Comparison of ENCODE assay signal across 10 cellular contexts in the genomic region with DNA sequence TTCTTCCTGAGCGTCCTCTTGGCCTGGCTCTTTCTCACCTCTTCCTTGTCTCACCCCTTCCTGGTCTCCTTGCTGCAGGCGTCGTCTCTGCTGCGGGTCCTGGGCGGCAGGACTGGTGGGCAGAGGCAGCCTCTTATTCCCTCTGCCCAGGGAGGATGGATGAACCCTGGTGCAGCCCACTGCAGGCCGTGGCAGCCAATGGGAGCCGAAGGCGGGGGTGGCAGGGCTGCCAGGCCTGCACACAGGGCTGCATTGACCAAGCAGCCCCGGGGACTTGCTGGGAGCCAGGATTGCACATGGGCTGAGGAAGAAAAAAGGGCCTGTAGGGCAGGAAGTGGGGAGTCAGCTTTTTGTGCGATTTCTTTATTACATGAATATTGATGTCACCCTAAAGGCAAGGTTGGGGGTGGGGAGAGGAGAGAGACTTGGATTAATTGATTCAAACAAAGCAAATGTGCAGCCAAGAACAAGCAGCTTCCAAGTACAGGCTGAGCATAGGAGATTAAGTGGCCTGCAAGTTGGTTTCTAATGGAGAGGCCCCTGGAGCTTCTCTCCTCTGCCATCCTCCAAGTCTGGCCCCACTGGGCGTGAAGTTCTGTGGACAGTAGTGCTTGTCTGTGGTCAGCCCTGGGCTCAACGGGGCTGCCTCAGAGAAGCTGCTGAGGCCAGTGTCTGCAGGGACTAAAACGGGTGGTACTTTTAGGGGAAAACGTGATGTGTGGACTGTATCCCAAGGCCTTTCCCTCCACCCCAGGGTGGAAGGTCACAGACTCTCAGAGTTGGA. TPM values are rescaled to one million over a fixed set of nuclear protein-coding genes. Genes with fewer than 3 reads are reported as not detected.
DNase-seq lines count a peak whose midpoint lies in the region; ATAC-seq lines count a peak whose summit lies in the region.
"Had no signal": no experiment of that assay in that cellular context is flagged by ENCODE, and none has a peak within 500 bp of the region (broad histone marks: within the 10 kb centered on the region; RNA-seq: fewer than 3 reads in every experiment).

A gene (minus strand): TSS at position 108 of the 784 bp plus-strand sequence. CDS start 2,667 bp downstream, outside the sequence.

- intact Hi-C loops in dendritic cell treated with granulocyte-macrophage colony-stimulating factor and Interleukin-4, amounts not matched to agents 40 ng/mL and 50 ng/mL, for 4 days (cut with micrococcal nuclease), result no loop called here

- H4K20me1 ChIP-seq in BLaER1 treated with 17β-estradiol and CSF1 and Interleukin-3, amounts not matched to agents 10 nM and 100 nM, result no peaks in the 10 kb centered on the region

- H3K27ac Mint-ChIP-seq in dendritic cell treated with granulocyte-macrophage colony-stimulating factor and Interleukin-4, amounts not matched to agents 40 ng/mL and 50 ng/mL, for 4 days, result peak within 1 kb of the TSS; percentile 92
- H3K27ac Mint-ChIP-seq in natural killer cell treated with Interleukin-12 subunit alpha and Interleukin-12 subunit beta and Interleukin-15 and Interleukin-18, amount 100 ng/mL, for 72 hours, result peak within 1 kb of the TSS; percentile 80 to 82

- peak within 1 kb of the TSS; percentile 55 for H3K4me3 Mint-ChIP-seq in dendritic cell treated with granulocyte-macrophage colony-stimulating factor and Interleukin-4, amounts not matched to agents 40 ng/mL and 50 ng/mL, for 4 days
- H3K4me3 Mint-ChIP-seq in natural killer cell treated with Interleukin-12 subunit alpha and Interleukin-12 subunit beta and Interleukin-15 and Interleukin-18, amount 100 ng/mL, for 72 hours, result peak within 1 kb of the TSS; percentile 82

- H3K4me2 ChIP-seq in BLaER1 treated with 17β-estradiol and CSF1 and Interleukin-3, amounts not matched to agents 10 nM and 100 nM, result peak within 1 kb of the TSS; percentile 74 to 90 (median 84)

- H3K4me1 Mint-ChIP-seq in dendritic cell treated with granulocyte-macrophage colony-stimulating factor and Interleukin-4, amounts not matched to agents 40 ng/mL and 50 ng/mL, for 4 days (ENCODE audit: low read depth), result peaks cover 58% of the 10 kb centered on the region
- peaks cover 42 to 55% of the 10 kb centered on the region in 2 donors for H3K4me1 Mint-ChIP-seq in natural killer cell treated with Interleukin-12 subunit alpha and Interleukin-12 subunit beta and Interleukin-15 and Interleukin-18, amount 100 ng/mL, for 72 hours (ENCODE audit: low read depth in 2 of 2)

- H3K27me3 Mint-ChIP-seq in dendritic cell treated with granulocyte-macrophage colony-stimulating factor and Interleukin-4, amounts not matched to agents 40 ng/mL and 50 ng/mL, for 4 days, result no peaks in the 10 kb centered on the region
- no peaks in the 10 kb centered on the region for H3K27me3 Mint-ChIP-seq in natural killer cell treated with Interleukin-12 subunit alpha and Interleukin-12 subunit beta and Interleukin-15 and Interleukin-18, amount 100 ng/mL, for 72 hours

- no peak for ATAC-seq in natural killer cell treated with Interleukin-12 subunit alpha and Interleukin-12 subunit beta and Interleukin-15 and Interleukin-18, amount 100 ng/mL, for 72 hours
- no peak for ATAC-seq in GM21367 (IDR thresholded peaks at IDR 0.05; ENCODE audit: unreplicated experiment)

- no peaks in the 10 kb centered on the region for H3K9me3 Mint-ChIP-seq in dendritic cell treated with granulocyte-macrophage colony-stimulating factor and Interleukin-4, amounts not matched to agents 40 ng/mL and 50 ng/mL, for 4 days
- no peaks in the 10 kb centered on the region for H3K9me3 Mint-ChIP-seq in natural killer cell treated with Interleukin-12 subunit alpha and Interleukin-12 subunit beta and Interleukin-15 and Interleukin-18, amount 100 ng/mL, for 72 hours

- no peak within 1 kb of the TSS for H3K4me3 ChIP-seq in BLaER1 treated with 17β-estradiol and CSF1 and Interleukin-3, amounts not matched to agents 10 nM and 100 nM
- H3K4me3 ChIP-seq: SJSA1 had no signal

- no peaks in the 10 kb centered on the region for H3K36me3 Mint-ChIP-seq in dendritic cell treated with granulocyte-macrophage colony-stimulating factor and Interleukin-4, amounts not matched to agents 40 ng/mL and 50 ng/mL, for 4 days (ENCODE audit: low read depth)
- H3K36me3 Mint-ChIP-seq in natural killer cell treated with Interleukin-12 subunit alpha and Interleukin-12 subunit beta and Interleukin-15 and Interleukin-18, amount 100 ng/mL, for 72 hours, result no peaks in the 10 kb centered on the region

- peaks cover 23 to 52% (median 35%) of the 10 kb centered on the region in 10 experiments for H3K4me1 ChIP-seq in BLaER1 treated with 17β-estradiol and CSF1 and Interleukin-3, amounts not matched to agents 10 nM and 100 nM

- H3K9me3 ChIP-seq in BLaER1 treated with 17β-estradiol and CSF1 and Interleukin-3, amounts not matched to agents 10 nM and 100 nM (replicated peaks in 1 of 11), result peaks cover 3 to 6% (median 5%) of the 10 kb centered on the region in 11 experiments; a peak in 21 of 22 replicates
- H3K9me3 ChIP-seq: SJSA1 had no signal

- peak; percentile 6 for DNase-seq in NCI-H1417 treated with DMSO at 0.1 percent for 48 hours (lab: John Stamatoyannopoulos, UW)
- DNase-seq in natural killer cell treated with Interleukin-12 subunit alpha and Interleukin-12 subunit beta and Interleukin-15 and Interleukin-18, amount 100 ng/mL, for 72 hours (ENCODE audit: low spot score), result no peak
- DNase-seq in NCI-H187 treated with DMSO at 0.1 percent for 48 hours (lab: John Stamatoyannopoulos, UW), result no peak
- DNase-seq in NCI-H510A (lab: John Stamatoyannopoulos, UW), result no peak
- DNase-seq in effector CD8-positive, alpha-beta T cell (lab: John Stamatoyannopoulos, UW), result no peak

- H3K27ac ChIP-seq in BLaER1 treated with 17β-estradiol and CSF1 and Interleukin-3, amounts not matched to agents 10 nM and 100 nM, result peak within 1 kb of the TSS; percentile 2 to 63 (median 53); a peak in 17 of 22 replicates
- H3K27ac ChIP-seq: SJSA1 had no signal

- peak within 1 kb of the TSS in 4 of 11 experiments; percentile 8 to 49 (median 15); a peak in 2 of 22 replicates for H3K9ac ChIP-seq in BLaER1 treated with 17β-estradiol and CSF1 and Interleukin-3, amounts not matched to agents 10 nM and 100 nM

- no peaks in the 10 kb centered on the region for H3K27me3 ChIP-seq in BLaER1 treated with 17β-estradiol and CSF1 and Interleukin-3, amounts not matched to agents 10 nM and 100 nM
- H3K27me3 ChIP-seq: SJSA1 had no signal

- no peaks in the 10 kb centered on the region for H3K36me3 ChIP-seq in BLaER1 treated with 17β-estradiol and CSF1 and Interleukin-3, amounts not matched to agents 10 nM and 100 nM
- H3K36me3 ChIP-seq: SJSA1 had no signal

RNA-seq across cellular contexts. Expression of the gene that starts here (rescaled TPM):
- total RNA-seq in natural killer cell treated with Interleukin-12 subunit alpha and Interleukin-12 subunit beta and Interleukin-15 and Interleukin-18, amount 100 ng/mL, for 72 hours, result not detected
- total RNA-seq: pulmonary artery endothelial cell, SJSA1 had no signal
